In the genomic region with DNA sequence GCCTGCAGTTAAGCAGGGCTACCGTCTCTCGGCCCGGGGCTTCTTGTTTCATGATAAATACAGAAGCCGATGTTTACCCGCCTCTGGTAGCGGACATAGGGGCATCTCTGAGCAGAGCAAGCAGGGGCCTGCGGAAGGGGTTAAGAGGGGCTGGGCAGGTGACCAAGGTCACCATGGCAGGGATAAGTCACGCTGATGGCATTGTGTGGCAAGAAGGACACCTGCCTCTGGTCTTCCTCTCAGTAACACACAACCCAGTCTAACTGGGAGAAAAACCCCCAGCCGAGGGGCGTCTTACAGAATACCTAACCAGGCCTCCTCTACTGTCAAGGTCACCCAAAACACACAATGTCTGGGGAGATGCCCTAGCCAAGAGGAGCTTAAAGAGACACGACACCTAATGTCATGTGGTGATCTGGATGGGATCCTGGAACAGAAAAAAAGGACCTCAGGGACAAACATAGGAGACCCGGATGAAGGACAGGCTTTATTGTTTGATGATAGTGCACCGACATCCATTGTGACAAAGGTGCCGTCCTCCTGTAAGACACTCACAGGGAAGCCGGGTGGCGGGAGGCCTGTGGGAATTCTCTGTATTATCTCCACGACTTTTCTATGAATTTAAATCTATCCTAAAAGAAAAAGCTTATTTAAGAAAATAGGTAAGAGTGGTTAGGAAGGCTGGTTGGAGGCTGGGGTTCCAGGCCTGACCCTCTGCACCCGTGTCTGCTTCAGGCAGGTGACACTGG, we compare ENCODE assay signal across 15 cellular contexts. TPM values are rescaled to one million over a fixed set of nuclear protein-coding genes. Genes with fewer than 3 reads are reported as not detected.
"Had no signal": no experiment of that assay in that cellular context is flagged by ENCODE, and none has a peak within 500 bp of the region (broad histone marks: within the 10 kb centered on the region; RNA-seq: fewer than 3 reads in every experiment).

No MANE protein-coding gene starts in this region.

- H3K4me3 Mint-ChIP-seq: activated CD4-positive, alpha-beta memory T cell treated with anti-CD3 and anti-CD28 coated beads for 36 hours; activated naive CD8-positive, alpha-beta T cell; immature natural killer cell; naive thymus-derived CD8-positive, alpha-beta T cell; stimulated activated naive CD8-positive, alpha-beta T cell treated with anti-CD3 and anti-CD28 coated beads, Interleukin-15, amount 100 ng/mL, for 72 hours had no signal

- H3K4me3 ChIP-seq: esophagus squamous epithelium, thyroid gland, uterus had no signal

- H3K36me3 Mint-ChIP-seq: activated CD4-positive, alpha-beta memory T cell treated with anti-CD3 and anti-CD28 coated beads for 36 hours; activated naive CD8-positive, alpha-beta T cell; immature natural killer cell had no signal

- H3K36me3 ChIP-seq: esophagus squamous epithelium, thyroid gland, uterus had no signal

- FAIRE-seq: bronchial epithelial cell had no signal

- H3K27me3 ChIP-seq: esophagus squamous epithelium, thyroid gland, uterus had no signal

- H3K9me3 ChIP-seq: esophagus squamous epithelium, thyroid gland, uterus had no signal

- H3K27ac ChIP-seq: esophagus squamous epithelium, thyroid gland, uterus had no signal

- H3K9me3 Mint-ChIP-seq: immature natural killer cell had no signal

- H3K27ac Mint-ChIP-seq: activated CD4-positive, alpha-beta memory T cell treated with anti-CD3 and anti-CD28 coated beads for 36 hours; activated naive CD8-positive, alpha-beta T cell; immature natural killer cell; naive thymus-derived CD8-positive, alpha-beta T cell; stimulated activated naive CD8-positive, alpha-beta T cell treated with anti-CD3 and anti-CD28 coated beads, Interleukin-15, amount 100 ng/mL, for 72 hours had no signal

- ATAC-seq: naive thymus-derived CD8-positive, alpha-beta T cell; stimulated activated naive CD8-positive, alpha-beta T cell treated with anti-CD3 and anti-CD28 coated beads, Interleukin-15, amount 100 ng/mL, for 72 hours had no signal

- H3K4me1 Mint-ChIP-seq: stimulated activated naive CD8-positive, alpha-beta T cell treated with anti-CD3 and anti-CD28 coated beads, Interleukin-15, amount 100 ng/mL, for 72 hours had no signal

- DNase-seq: activated CD4-positive, alpha-beta memory T cell treated with anti-CD3 and anti-CD28 coated beads for 36 hours; activated gamma-delta T cell; activated T-cell treated with anti-CD3 and anti-CD28 coated beads, Interleukin-2, amount 50 U/mL, for 48 hours; amygdala; esophagus squamous epithelium; foreskin fibroblast; glutamatergic neuron; immature natural killer cell; naive thymus-derived CD8-positive, alpha-beta T cell; stimulated activated CD4-positive, alpha-beta T cell treated with anti-CD3 and anti-CD28 coated beads, Interleukin-4, amount 100 ng/mL, for 1 hour; stimulated activated naive CD8-positive, alpha-beta T cell treated with anti-CD3 and anti-CD28 coated beads, Interleukin-15, amount 100 ng/mL, for 72 hours; thyroid gland; uterus had no signal

RNA-seq across cellular contexts. Expression of a gene that starts 24.8 kb away (rescaled TPM):
- polyA plus RNA-seq: naive thymus-derived CD8-positive, alpha-beta T cell had no signal
